9 cellular contexts compared by ENCODE assay signal in the genomic region with DNA sequence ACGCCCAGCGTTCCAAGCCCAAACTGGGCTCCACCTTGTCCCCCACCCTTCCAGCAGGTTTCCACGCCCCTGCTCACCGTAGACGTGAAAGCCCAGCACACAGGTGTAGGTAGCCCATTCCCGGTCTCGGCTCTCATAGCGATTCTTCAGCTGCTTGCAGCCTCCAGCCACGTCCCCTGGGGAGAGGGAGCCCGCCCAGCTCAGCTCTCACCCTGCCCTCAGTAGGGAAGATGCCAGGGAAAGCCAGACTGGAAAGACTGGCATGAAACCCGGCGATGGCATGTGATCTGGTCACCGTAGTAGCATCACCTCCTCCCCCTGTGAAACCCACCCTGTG. TPM values are rescaled to one million over a fixed set of nuclear protein-coding genes. Genes with fewer than 3 reads are reported as not detected.
DNase-seq lines count a peak whose midpoint lies in the region; ATAC-seq and TF ChIP-seq lines count a peak whose summit lies in the region.
"Had no signal": no experiment of that assay in that cellular context is flagged by ENCODE, and none has a peak within 500 bp of the region (broad histone marks: within the 10 kb centered on the region; RNA-seq: fewer than 3 reads in every experiment).

No MANE protein-coding gene starts in this region.

- peak overlapping the region; percentile 73 for H3K4me3 Mint-ChIP-seq in activated naive CD4-positive, alpha-beta T cell treated with anti-CD3 and anti-CD28 coated beads, Interleukin-2, amount 50 U/mL, for 24 hours
- peak overlapping the region; percentile 54 for H3K4me3 Mint-ChIP-seq in central memory CD8-positive, alpha-beta T cell
- peak overlapping the region; percentile 53 for H3K4me3 Mint-ChIP-seq in mesothelial cell of epicardium
- H3K4me3 Mint-ChIP-seq in type B pancreatic cell, result peak overlapping the region; percentile 87

- no peak for DNase-seq in activated naive CD4-positive, alpha-beta T cell (lab: John Stamatoyannopoulos, UW)
- DNase-seq in central memory CD8-positive, alpha-beta T cell (ENCODE audit: low spot score in 2 of 2), result no peak
- no peak for DNase-seq in mesothelial cell of epicardium (ENCODE audit: low spot score in 2 of 2, unreplicated experiment in 2 of 2)
- DNase-seq in type B pancreatic cell (ENCODE audit: extremely low spot score, unreplicated experiment), result no peak
- DNase-seq in EL, result no peak
- no peak for DNase-seq in sciatic nerve (ENCODE audit: low spot score)
- DNase-seq in NCI-H524 treated with DMSO at 0.1 percent for 48 hours (lab: John Stamatoyannopoulos, UW), result no peak
- DNase-seq: KBM-7 had no signal

- no peaks in the 10 kb centered on the region for H3K27me3 Mint-ChIP-seq in activated naive CD4-positive, alpha-beta T cell treated with anti-CD3 and anti-CD28 coated beads, Interleukin-2, amount 50 U/mL, for 24 hours
- no peaks in the 10 kb centered on the region for H3K27me3 Mint-ChIP-seq in central memory CD8-positive, alpha-beta T cell
- peaks cover 4% of the 10 kb centered on the region for H3K27me3 Mint-ChIP-seq in mesothelial cell of epicardium (ENCODE audit: low read depth)
- H3K27me3 Mint-ChIP-seq in type B pancreatic cell, result peaks cover 3% of the 10 kb centered on the region

- peaks cover 29% of the 10 kb centered on the region for H3K36me3 Mint-ChIP-seq in activated naive CD4-positive, alpha-beta T cell treated with anti-CD3 and anti-CD28 coated beads, Interleukin-2, amount 50 U/mL, for 24 hours
- peaks cover 39% of the 10 kb centered on the region for H3K36me3 Mint-ChIP-seq in central memory CD8-positive, alpha-beta T cell (ENCODE audit: insufficient read depth)
- H3K36me3 Mint-ChIP-seq in mesothelial cell of epicardium (peaks cover 15% of the 10 kb centered on the region), type B pancreatic cell (peaks cover 25% of the 10 kb centered on the region)

- H3K4me1 Mint-ChIP-seq in activated naive CD4-positive, alpha-beta T cell treated with anti-CD3 and anti-CD28 coated beads, Interleukin-2, amount 50 U/mL, for 24 hours, result peaks cover 52% of the 10 kb centered on the region
- peaks cover 55% of the 10 kb centered on the region for H3K4me1 Mint-ChIP-seq in central memory CD8-positive, alpha-beta T cell
- H3K4me1 Mint-ChIP-seq in mesothelial cell of epicardium (peaks cover 35% of the 10 kb centered on the region), type B pancreatic cell (ENCODE audit: unreplicated experiment) (peaks cover 59% of the 10 kb centered on the region)

- peak overlapping the region; percentile 73 for H3K27ac Mint-ChIP-seq in activated naive CD4-positive, alpha-beta T cell treated with anti-CD3 and anti-CD28 coated beads, Interleukin-2, amount 50 U/mL, for 24 hours
- peak overlapping the region; percentile 36 for H3K27ac Mint-ChIP-seq in central memory CD8-positive, alpha-beta T cell (ENCODE audit: low read depth)
- H3K27ac Mint-ChIP-seq in mesothelial cell of epicardium, result peak overlapping the region; percentile 11
- H3K27ac Mint-ChIP-seq in type B pancreatic cell, result peak overlapping the region; percentile 80

- TF ChIP-seq CTCF in mesothelial cell of epicardium (IDR thresholded peaks at IDR 0.05; ENCODE audit: unreplicated experiment) (no peak), type B pancreatic cell (conservative IDR thresholded peaks at IDR 0.05) (no peak)

- no peak for ATAC-seq in central memory CD8-positive, alpha-beta T cell (replicated peaks; ENCODE audit: extremely low read depth, poor library complexity, severe bottlenecking)
- ATAC-seq in sciatic nerve, result no peak

- H3K9me3 Mint-ChIP-seq in activated naive CD4-positive, alpha-beta T cell treated with anti-CD3 and anti-CD28 coated beads, Interleukin-2, amount 50 U/mL, for 24 hours, result no peaks in the 10 kb centered on the region
- H3K9me3 Mint-ChIP-seq in central memory CD8-positive, alpha-beta T cell, result no peaks in the 10 kb centered on the region
- H3K9me3 Mint-ChIP-seq in mesothelial cell of epicardium (no peaks in the 10 kb centered on the region), type B pancreatic cell (no peaks in the 10 kb centered on the region)

- intact Hi-C loops in sciatic nerve (cut with DNase I), result no loop called here

RNA-seq across cellular contexts. Expression of a gene that starts 1.4 kb away (rescaled TPM):
- total RNA-seq in mesothelial cell of epicardium (121 to 126 TPM (median 124 TPM) in 3 replicates), type B pancreatic cell (ENCODE audit: low replicate concordance) (148 and 152 TPM in 2 replicates), sciatic nerve (86.6 TPM)

RNA-seq across cellular contexts. Expression of a gene that starts 9.5 kb away (rescaled TPM):
- 52.2 to 54.3 TPM (median 53.3 TPM) in 3 replicates for total RNA-seq in mesothelial cell of epicardium
- total RNA-seq in type B pancreatic cell (ENCODE audit: low replicate concordance), result 46.0 and 76.0 TPM in 2 replicates
- 113 TPM for total RNA-seq in sciatic nerve

RNA-seq across cellular contexts. Expression of a gene that starts 10.0 kb away (rescaled TPM):
- total RNA-seq in mesothelial cell of epicardium (1.7 to 2.5 TPM (median 1.8 TPM) in 3 replicates), type B pancreatic cell (ENCODE audit: low replicate concordance) (1.4 and 1.8 TPM in 2 replicates), sciatic nerve (15.2 TPM)

RNA-seq across cellular contexts. Expression of a gene that starts 11.7 kb away (rescaled TPM):
- 23.7 to 26.0 TPM (median 24.2 TPM) in 3 replicates for total RNA-seq in mesothelial cell of epicardium
- total RNA-seq in type B pancreatic cell (ENCODE audit: low replicate concordance), result 15.0 and 22.1 TPM in 2 replicates
- 20.7 TPM for total RNA-seq in sciatic nerve

RNA-seq across cellular contexts. Expression of a gene that starts 18.7 kb away (rescaled TPM):
- total RNA-seq in mesothelial cell of epicardium, result 48.1 to 56.4 TPM (median 52.6 TPM) in 3 replicates
- total RNA-seq in type B pancreatic cell (ENCODE audit: low replicate concordance), result 43.4 and 50.0 TPM in 2 replicates
- total RNA-seq in sciatic nerve, result 38.7 TPM

Comparison
In these comparisons a context has a peak if more than half of its experiments do, and no peak if none do; other contexts are left out.
1. H3K27ac Mint-ChIP-seq: peak in every context shown above with its lines; median percentile 80 in type B pancreatic cell; 73 in activated naive CD4-positive, alpha-beta T cell treated with anti-CD3 and anti-CD28 coated beads, Interleukin-2, amount 50 U/mL, for 24 hours; 36 in central memory CD8-positive, alpha-beta T cell; 11 in mesothelial cell of epicardium.